Comparison of ENCODE assay signal across 17 cellular contexts in the genomic region with DNA sequence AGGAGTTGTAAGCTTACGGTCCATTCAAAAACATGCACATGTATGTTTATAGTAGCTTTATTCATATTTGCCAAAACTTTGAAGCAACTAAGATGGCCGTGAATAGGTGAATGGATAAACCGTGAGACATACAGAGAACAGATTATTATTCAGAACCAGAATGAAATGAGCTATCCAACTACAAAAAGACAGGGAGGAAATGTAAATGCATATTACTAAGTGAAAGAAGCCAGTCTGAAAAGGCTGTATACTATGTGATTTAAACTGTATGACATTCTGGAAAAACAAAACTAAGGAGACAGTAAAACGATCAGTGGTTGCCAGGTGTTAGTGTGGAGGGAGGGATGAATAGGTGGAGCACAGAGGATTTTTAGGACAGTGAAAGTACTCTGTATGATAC.
"Had no signal": no experiment of that assay in that cellular context is flagged by ENCODE, and none has a peak within 500 bp of the region (broad histone marks: within the 10 kb centered on the region; RNA-seq: fewer than 3 reads in every experiment).

No MANE protein-coding gene starts in this region.

- H3K9me3 Mint-ChIP-seq: activated B cell treated with CpG ODN at 0.5 μM for 24 hours; effector memory CD8-positive, alpha-beta T cell had no signal

- H3K27ac Mint-ChIP-seq: activated B cell treated with CpG ODN at 0.5 μM for 24 hours; activated CD4-positive, alpha-beta T cell treated with anti-CD3 and anti-CD28 coated beads, Interleukin-2, amount 10 ng/mL, durations not matched to agents 7 days and 5 days; activated naive CD8-positive, alpha-beta T cell treated with anti-CD3 and anti-CD28 coated beads, Interleukin-2, amount 10 ng/mL, durations not matched to agents 7 days and 5 days; effector memory CD8-positive, alpha-beta T cell had no signal

- H3K4me1 Mint-ChIP-seq: activated B cell treated with CpG ODN at 0.5 μM for 24 hours had no signal

- ATAC-seq: body of pancreas; effector memory CD8-positive, alpha-beta T cell; naive thymus-derived CD4-positive, alpha-beta T cell; psoas muscle; right cardiac atrium; Right ventricle myocardium inferior had no signal

- DNase-seq: activated B cell treated with CpG ODN at 0.5 μM for 24 hours; activated CD4-positive, alpha-beta T cell treated with anti-CD3 and anti-CD28 coated beads, Interleukin-2, amount 10 ng/mL, durations not matched to agents 7 days and 5 days; activated naive CD8-positive, alpha-beta T cell treated with anti-CD3 and anti-CD28 coated beads, Interleukin-2, amount 10 ng/mL, durations not matched to agents 7 days and 5 days; body of pancreas; caudate nucleus; effector memory CD8-positive, alpha-beta T cell; left cardiac atrium; mesendoderm; naive thymus-derived CD4-positive, alpha-beta T cell; psoas muscle; right cardiac atrium; stimulated activated CD4-positive, alpha-beta T cell treated with anti-CD3 and anti-CD28 coated beads, Interleukin-2, amount 100 ng/mL, for 24 hours; stomach; SW 1271; T-helper 9 cell had no signal

- H3K27me3 Mint-ChIP-seq: activated CD4-positive, alpha-beta T cell treated with anti-CD3 and anti-CD28 coated beads, Interleukin-2, amount 10 ng/mL, durations not matched to agents 7 days and 5 days; activated naive CD8-positive, alpha-beta T cell treated with anti-CD3 and anti-CD28 coated beads, Interleukin-2, amount 10 ng/mL, durations not matched to agents 7 days and 5 days; naive thymus-derived CD4-positive, alpha-beta T cell; type B pancreatic cell had no signal

- H3K4me3 Mint-ChIP-seq: activated B cell treated with CpG ODN at 0.5 μM for 24 hours; activated naive CD8-positive, alpha-beta T cell treated with anti-CD3 and anti-CD28 coated beads, Interleukin-2, amount 10 ng/mL, durations not matched to agents 7 days and 5 days; effector memory CD8-positive, alpha-beta T cell; type B pancreatic cell had no signal
